Comparison of ENCODE assay signal across 8 cellular contexts in the genomic region with DNA sequence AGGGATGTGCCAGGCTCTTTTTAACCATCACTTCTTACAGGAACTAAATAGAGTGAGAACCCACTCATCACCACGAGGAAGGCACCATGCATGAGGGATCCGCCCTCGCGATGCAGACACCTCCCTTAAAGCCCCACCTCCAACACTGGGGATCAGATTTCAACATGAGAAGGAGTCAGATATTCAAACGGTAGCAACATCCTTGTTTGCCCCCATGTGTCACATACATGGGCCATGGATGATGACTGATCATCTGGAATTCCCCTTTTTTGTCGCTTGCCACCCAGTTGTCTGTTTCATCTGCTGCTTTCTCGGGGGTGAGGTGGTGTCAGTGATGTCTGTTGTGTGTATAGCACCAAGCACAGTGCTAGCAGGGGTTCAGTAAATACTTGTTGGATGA. TPM values are rescaled to one million over a fixed set of nuclear protein-coding genes. Genes with fewer than 3 reads are reported as not detected.
A peak's percentile ranks its signal among the peaks of the same experiment; 100 is the strongest.
DNase-seq lines count a peak whose midpoint lies in the region; ATAC-seq and FAIRE-seq lines count a peak whose summit lies in the region.

No MANE protein-coding gene starts in this region.

- peak; percentile 44 for ATAC-seq in HG02678 (IDR thresholded peaks at IDR 0.05; ENCODE audit: unreplicated experiment)
- peak; percentile 63 to 77 (median 66) for ATAC-seq in T-cell (replicated peaks in 1 of 4)
- no peak for ATAC-seq in GM19328 (IDR thresholded peaks at IDR 0.05; ENCODE audit: unreplicated experiment)

- H3K36me3 ChIP-seq in H7 (replicated peaks; ENCODE audit: control insufficient read depth, insufficient read depth, low read length), result no peaks in the 10 kb centered on the region

- peak; percentile 85 for FAIRE-seq in GM18507 (lab: Jason Lieb, UNC)

- peaks cover 22% of the 10 kb centered on the region for H3K36me3 Mint-ChIP-seq in T-cell

- no peaks in the 10 kb centered on the region for H3K9me3 Mint-ChIP-seq in T-cell

- peak overlapping the region; percentile 98 to 99 for H3K27ac Mint-ChIP-seq in T-cell

- peaks cover 95 to 97% (median 96%) of the 10 kb centered on the region in 3 donors for H3K4me1 Mint-ChIP-seq in T-cell

- no peaks in the 10 kb centered on the region for H3K27me3 Mint-ChIP-seq in T-cell

- POLR2A ChIA-PET in T-cell (lab: Charles Lee), result interaction anchor here in 1 of 2 donors (1.8 kb wide), 1 partner anchor 55 kb away, joined by 4 read pairs; no protein-coding TSS in a partner anchor

- no peak for DNase-seq in GM18507 (ENCODE audit: extremely low spot score, insufficient read length, low read depth)
- DNase-seq in T-cell, result peak in 33 of 34 experiments; percentile 25 to 92 (median 71)
- DNase-seq in effector CD4-positive, alpha-beta T cell, result peak; percentile 70
- DNase-seq in H7, result no peak
- no peak for DNase-seq in NCI-H1105 (lab: John Stamatoyannopoulos, UW)
- no peak for DNase-seq in NCI-H1092 (lab: John Stamatoyannopoulos, UW)

- no peaks in the 10 kb centered on the region for H3K27me3 ChIP-seq in H7 (ENCODE audit: control insufficient read depth, insufficient read depth, low read length)

- CTCF ChIA-PET in T-cell (lab: Charles Lee), result no interaction called here

- H3K4me3 ChIP-seq in H7 (ENCODE audit: insufficient read depth, low read depth, low read length), result no peak overlapping the region

- peak overlapping the region; percentile 29 to 80 (median 41) for H3K4me3 Mint-ChIP-seq in T-cell

RNA-seq across cellular contexts. Expression of a gene that starts 57.9 kb away (rescaled TPM):
- 100 to 1,000 TPM in 4 of 5 donors, 10 to 100 TPM in 1; 97.7 to 154 (median 120) TPM for total RNA-seq in T-cell
- total RNA-seq in H7 (2014; rRNA removed; shearing (Covaris generic)), result 69.8 and 80.3 TPM in 2 replicates

Comparison
In these comparisons a context has a peak if more than half of its experiments do, and no peak if none do; other contexts are left out.
1. DNase-seq: peak in T-cell (33 of 34) and effector CD4-positive, alpha-beta T cell (single experiment); none in GM18507 (single experiment), H7 (single experiment), NCI-H1105 (single experiment) and NCI-H1092 (single experiment).